ENCODE assay signal across 1 cellular context in genomic region chr17:59892849-59893616, GRCh38.
TF ChIP-seq lines count a peak whose summit lies in the region.

TSS of gene RPS6KB1 (plus strand) at chr17:59893121. CDS start at chr17:59893185, 64 bp downstream.
TSS of gene TUBD1 (minus strand) at chr17:59892943. CDS start at chr17:59891002, 1,941 bp downstream.

TF ChIP-seq in HepG2, 621 proteins besides CTCF, POLR2A, EP300 and RAD21 (continued from another document and continues in another):
- TF ChIP-seq ZNF704 (CRISPR knock-in tag; IDR thresholded peaks at IDR 0.05; ENCODE audit: borderline replicate concordance) (peak; percentile 91), JDP2 (CRISPR knock-in tag; IDR thresholded peaks at IDR 0.05; ENCODE audit: borderline replicate concordance) (no peak), SRSF4 (IDR thresholded peaks at IDR 0.05; ENCODE audit: low read depth, low read length, poor library complexity, severe bottlenecking) (no peak), SMYD3 (CRISPR knock-in tag; IDR thresholded peaks at IDR 0.05) (peak; percentile 17; the same call in 1 of the 2 replicates), ZBTB21 (CRISPR knock-in tag; IDR thresholded peaks at IDR 0.05) (no peak), XBP1 (CRISPR knock-in tag; IDR thresholded peaks at IDR 0.05) (no peak), AGO2 (optimal IDR thresholded peaks at IDR 0.05; ENCODE audit: low read depth, low read length) (peak; percentile 65), HIVEP1 (CRISPR knock-in tag; IDR thresholded peaks at IDR 0.05) (peak; percentile 79; the same call in 1 of the 2 replicates), ZNF512 (CRISPR knock-in tag; IDR thresholded peaks at IDR 0.05) (no peak), KLF12 (CRISPR knock-in tag; IDR thresholded peaks at IDR 0.05; ENCODE audit: borderline replicate concordance) (peak; percentile 92), ZNF740 (CRISPR knock-in tag; IDR thresholded peaks at IDR 0.05) (peak; percentile 72; the same call in 1 of the 2 replicates), ZNF354B (CRISPR knock-in tag; IDR thresholded peaks at IDR 0.05) (no peak), MED1 (CRISPR knock-in tag; IDR thresholded peaks at IDR 0.05) (peak; percentile 72), NR1H2 (CRISPR knock-in tag; IDR thresholded peaks at IDR 0.05; ENCODE audit: borderline replicate concordance, low read depth) (0 out of 2 replicates have a peak, but pooled peaks have one; percentile 63), PAF1 (CRISPR knock-in tag; IDR thresholded peaks at IDR 0.05) (no peak), ZSCAN9 (CRISPR knock-in tag; IDR thresholded peaks at IDR 0.05; ENCODE audit: borderline replicate concordance) (peak; percentile 93), ZBED4 (CRISPR knock-in tag; IDR thresholded peaks at IDR 0.05; ENCODE audit: borderline replicate concordance) (0 out of 2 replicates have a peak, but pooled peaks have one; percentile 34), ZBTB2 (CRISPR knock-in tag; IDR thresholded peaks at IDR 0.05; ENCODE audit: low read depth) (peak; percentile 46; the same call in 1 of the 2 replicates), ZNF160 (CRISPR knock-in tag; IDR thresholded peaks at IDR 0.05) (peak; percentile 83), E2F5 (CRISPR knock-in tag; conservative IDR thresholded peaks at IDR 0.05) (peak; percentile 41; the same call in 1 of the 2 replicates), GABPA (IDR thresholded peaks at IDR 0.05; ENCODE audit: low read depth, low read length) (no peak), GABPA (CRISPR knock-in tag; IDR thresholded peaks at IDR 0.05; ENCODE audit: low read depth) (peak; percentile 57; the same call in 1 of the 2 replicates), HNRNPH1 (optimal IDR thresholded peaks at IDR 0.05; ENCODE audit: low read depth, low read length) (no peak), ZNF883 (CRISPR knock-in tag; IDR thresholded peaks at IDR 0.05; ENCODE audit: not compliant biosample characterization) (peak; percentile 54), ZBTB43 (CRISPR knock-in tag; conservative IDR thresholded peaks at IDR 0.05) (peak; percentile 65), ZNF138 (CRISPR knock-in tag; IDR thresholded peaks at IDR 0.05; ENCODE audit: low read depth) (no peak), ATF7-NPFF (CRISPR knock-in tag; IDR thresholded peaks at IDR 0.05; ENCODE audit: low read depth) (peak; percentile 83), ZNF446 (CRISPR knock-in tag; IDR thresholded peaks at IDR 0.05) (no peak; the same call in none of the 2 replicates), ZNF724P (CRISPR knock-in tag; IDR thresholded peaks at IDR 0.05; ENCODE audit: borderline replicate concordance) (peak; percentile 41; the same call in 1 of the 2 replicates), HOXA3 (CRISPR knock-in tag; IDR thresholded peaks at IDR 0.05) (peak; percentile 91), ZNF577 (CRISPR knock-in tag; IDR thresholded peaks at IDR 0.05; ENCODE audit: borderline replicate concordance, low read depth) (no peak), AHDC1 (CRISPR knock-in tag; IDR thresholded peaks at IDR 0.05; ENCODE audit: borderline replicate concordance) (peak; percentile 68), KDM1A (CRISPR knock-in tag; IDR thresholded peaks at IDR 0.05) (peak; percentile 18; the same call in 1 of the 2 replicates), HINFP (CRISPR knock-in tag; IDR thresholded peaks at IDR 0.05; ENCODE audit: low read depth) (no peak; the same call in 1 of the 2 replicates), PLSCR1 (CRISPR knock-in tag; IDR thresholded peaks at IDR 0.05; ENCODE audit: borderline replicate concordance) (no peak), ZMAT5 (CRISPR knock-in tag; IDR thresholded peaks at IDR 0.05; ENCODE audit: borderline replicate concordance, low read depth) (no peak), ZC3H13 (CRISPR knock-in tag; IDR thresholded peaks at IDR 0.05) (no peak), PHF8 (CRISPR knock-in tag; IDR thresholded peaks at IDR 0.05) (peak; percentile 100), SNAI1 (CRISPR knock-in tag; IDR thresholded peaks at IDR 0.05; ENCODE audit: borderline replicate concordance) (peak; percentile 98)
